In genomic region chr19:55643733-55644116, GRCh38 we compare ENCODE assay signal across 8 cellular contexts. TPM values are rescaled to one million over a fixed set of nuclear protein-coding genes. Genes with fewer than 3 reads are reported as not detected.
DNase-seq lines count a peak whose midpoint lies in the region; ATAC-seq and TF ChIP-seq lines count a peak whose summit lies in the region.

No MANE protein-coding gene starts in this region.

- no peaks in the 10 kb centered on the region for H3K9me3 ChIP-seq in DOHH2 (ENCODE audit: control insufficient read depth, insufficient read depth, low read length)
- H3K9me3 ChIP-seq in Peyer's patch = no peaks in the 10 kb centered on the region

- H3F3A ChIP-seq in DOHH2 (ENCODE audit: control insufficient read depth, insufficient read depth) = peaks cover 46% of the 10 kb centered on the region

- ATAC-seq in HG02571 (IDR thresholded peaks at IDR 0.05; ENCODE audit: unreplicated experiment) (no peak), GM21526 (IDR thresholded peaks at IDR 0.05; ENCODE audit: low FRiP score, unreplicated experiment) (no peak), GM21576 (IDR thresholded peaks at IDR 0.05; ENCODE audit: unreplicated experiment) (no peak)

- H3K9me2 ChIP-seq in DOHH2 (replicated peaks; ENCODE audit: control insufficient read depth, low read length) = no peaks in the 10 kb centered on the region

- H3K27me3 ChIP-seq in DOHH2 (ENCODE audit: control insufficient read depth, low read length) = no peaks in the 10 kb centered on the region
- H3K27me3 ChIP-seq in Peyer's patch = no peaks in the 10 kb centered on the region

- peak overlapping the region; percentile 96 for H3K27ac Mint-ChIP-seq in osteocyte (ENCODE audit: unreplicated experiment)

- peak overlapping the region; percentile 93 for H3K4me3 Mint-ChIP-seq in osteocyte (ENCODE audit: unreplicated experiment)

- H3K4me3 ChIP-seq in DOHH2 (ENCODE audit: low read length) = peak overlapping the region; percentile 95
- peak overlapping the region; percentile 85 to 92 (median 88) for H3K4me3 ChIP-seq in Peyer's patch

- H3K9me3 Mint-ChIP-seq in osteocyte (ENCODE audit: unreplicated experiment) = no peaks in the 10 kb centered on the region

- TF ChIP-seq CTCF in DOHH2 (IDR thresholded peaks at IDR 0.05; ENCODE audit: low read depth, low read length, poor library complexity, severe bottlenecking) = no peak
- no peak for TF ChIP-seq CTCF in Peyer's patch (IDR thresholded peaks at IDR 0.05)
- no peak for TF ChIP-seq CTCF in osteocyte (IDR thresholded peaks at IDR 0.05)

- H3K4me1 Mint-ChIP-seq in osteocyte (ENCODE audit: unreplicated experiment) = peaks cover 57% of the 10 kb centered on the region

- H3K36me3 Mint-ChIP-seq in osteocyte (ENCODE audit: unreplicated experiment) = peaks cover 7% of the 10 kb centered on the region

- H3K27ac ChIP-seq in DOHH2 (ENCODE audit: low read depth, low read length) (peak overlapping the region; percentile 99), Peyer's patch (peak overlapping the region; percentile 84 to 97 (median 88)), epithelial cell of prostate (peak overlapping the region; percentile 86)

- H3K4me1 ChIP-seq in DOHH2 (ENCODE audit: control insufficient read depth, low read length) = peaks cover 63% of the 10 kb centered on the region
- peaks cover 3 to 61% (median 23%) of the 10 kb centered on the region in 4 donors for H3K4me1 ChIP-seq in Peyer's patch

- no peaks in the 10 kb centered on the region for H3K27me3 Mint-ChIP-seq in osteocyte (ENCODE audit: unreplicated experiment)

- peaks cover 60% of the 10 kb centered on the region for H3K36me3 ChIP-seq in DOHH2 (ENCODE audit: control insufficient read depth, low read length)
- H3K36me3 ChIP-seq in Peyer's patch = peaks cover 0 to 10% (median 0%) of the 10 kb centered on the region in 3 donors

- DNase-seq in Peyer's patch (peak in 1 of 3 donors; percentile 55), epithelial cell of prostate (ENCODE audit: low read depth, low spot score) (no peak), osteocyte (ENCODE audit: extremely low spot score, unreplicated experiment) (no peak), COLO829 (ENCODE audit: low spot score) (no peak)

- peak overlapping the region; percentile 87 for H3K4me2 ChIP-seq in DOHH2 (ENCODE audit: low read length)

- H4K20me1 ChIP-seq in DOHH2 (ENCODE audit: control insufficient read depth, insufficient read depth, low read depth, low read length) = no peaks in the 10 kb centered on the region

- peaks cover 80% of the 10 kb centered on the region for H3K79me2 ChIP-seq in DOHH2 (ENCODE audit: control insufficient read depth, low read length)

- TF ChIP-seq POLR2A in Peyer's patch (IDR thresholded peaks at IDR 0.05) = no peak

RNA-seq across cellular contexts. Expression of gene ZNF581, which starts 0.3 kb away (rescaled TPM):
- total RNA-seq in Peyer's patch (10 to 100 TPM in 3 of 4 donors, 1 to 10 TPM in 1; 7.7 to 28.9 (median 14.1) TPM), osteocyte (29.6 and 33.8 TPM in 2 replicates)

RNA-seq across cellular contexts. Expression of gene ZNF580, which starts 2.9 kb away (rescaled TPM):
- total RNA-seq in Peyer's patch (10 to 100 TPM; 12.3 to 38.4 (median 25.2) TPM), osteocyte (62.3 and 79.8 TPM in 2 replicates)

RNA-seq across cellular contexts. Expression of gene CCDC106, which starts 4.3 kb away (rescaled TPM):
- total RNA-seq in Peyer's patch (10 to 100 TPM in 3 of 4 donors, 1 to 10 TPM in 1; 8.1 to 17.4 (median 14.0) TPM), osteocyte (25.9 and 28.1 TPM in 2 replicates)

RNA-seq across cellular contexts. Expression of gene U2AF2, which starts 11.1 kb away (rescaled TPM):
- total RNA-seq in Peyer's patch (100 to 1,000 TPM; 132 to 292 (median 159) TPM), osteocyte (174 and 189 TPM in 2 replicates)

RNA-seq across cellular contexts. Expression of gene ZNF784, which starts 19.4 kb away (rescaled TPM):
- total RNA-seq in Peyer's patch = 10 to 100 TPM in 3 of 4 donors, 1 to 10 TPM in 1; 6.0 to 18.3 (median 12.3) TPM
- total RNA-seq in osteocyte = 9.2 and 9.6 TPM in 2 replicates
